In the genomic region with DNA sequence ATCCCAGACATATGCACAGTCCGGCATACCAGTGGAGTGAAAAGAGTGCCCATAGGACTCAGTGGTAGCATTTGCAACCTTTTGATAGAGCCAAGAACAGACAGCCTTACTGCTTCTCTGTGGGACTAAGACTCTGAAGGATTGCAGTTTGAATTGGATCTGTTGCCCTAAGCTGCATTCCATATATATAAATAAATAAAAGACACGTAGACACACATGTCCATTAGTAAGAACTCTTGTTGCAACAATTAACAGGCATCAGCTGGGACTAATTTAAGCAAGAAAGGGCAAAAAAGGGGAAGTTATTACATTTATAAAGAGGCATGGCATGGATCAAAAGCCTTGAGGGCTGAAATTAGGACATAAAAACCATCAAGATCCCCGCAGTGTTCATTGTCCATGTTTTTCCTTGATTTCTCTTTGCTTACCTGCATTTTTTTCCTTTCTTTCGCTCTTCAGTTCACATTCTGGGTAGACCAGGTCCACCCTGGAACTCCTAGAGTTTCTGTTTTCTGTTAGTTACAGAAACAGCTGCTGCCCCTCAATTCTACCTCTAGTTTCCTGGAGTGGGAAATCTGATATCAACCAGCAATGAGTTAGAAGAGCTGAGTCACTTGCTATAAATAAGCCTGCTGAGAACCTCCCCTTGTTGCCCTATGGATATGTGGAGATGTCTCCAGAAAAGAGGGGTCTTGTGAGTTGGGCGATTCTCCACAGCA, we compare ENCODE assay signal across 17 cellular contexts.
A peak's percentile ranks its signal among the peaks of the same experiment; 100 is the strongest.
DNase-seq lines count a peak whose midpoint lies in the region; ATAC-seq and TF ChIP-seq lines count a peak whose summit lies in the region.
"Had no signal": no experiment of that assay in that cellular context is flagged by ENCODE, and none has a peak within 500 bp of the region (broad histone marks: within the 10 kb centered on the region; RNA-seq: fewer than 3 reads in every experiment).

No MANE protein-coding gene starts in this region.

- WGBS in hepatocyte (ENCODE audit: low lambda C conversion rate, missing lambda C conversion rate): 75% methylated on average over 5 of the region's 5 CpGs

- H3K4me3 ChIP-seq in cardiac muscle cell (no peak overlapping the region), left ventricle myocardium inferior (no peak overlapping the region), SJCRH30 (peak overlapping the region; percentile 43), hepatocyte (no peak overlapping the region)
- H3K4me3 ChIP-seq: body of pancreas, MG63 had no signal

- H3K4me1 ChIP-seq in cardiac muscle cell (ENCODE audit: low read depth) (peaks cover 51% of the 10 kb centered on the region), left ventricle myocardium inferior (no peaks in the 10 kb centered on the region), SJCRH30 (peaks cover 38% of the 10 kb centered on the region), hepatocyte (ENCODE audit: insufficient read depth) (no peaks in the 10 kb centered on the region)
- H3K4me1 ChIP-seq: body of pancreas, Caco-2 had no signal

- no peak overlapping the region for H2AFZ ChIP-seq in hepatocyte

- no peaks in the 10 kb centered on the region for H3K79me2 ChIP-seq in hepatocyte

- intact Hi-C loops in left ventricle myocardium inferior (cut with micrococcal nuclease): no loop called here

- no peak for ATAC-seq in HG02623 (IDR thresholded peaks at IDR 0.05; ENCODE audit: unreplicated experiment)
- ATAC-seq in GM21360 (IDR thresholded peaks at IDR 0.05; ENCODE audit: unreplicated experiment): no peak
- ATAC-seq: body of pancreas, left cardiac atrium, Panc1 had no signal

- H4K20me1 ChIP-seq in hepatocyte (ENCODE audit: insufficient read depth, poor library complexity, severe bottlenecking): no peaks in the 10 kb centered on the region

- H3K36me3 ChIP-seq in cardiac muscle cell (no peaks in the 10 kb centered on the region), left ventricle myocardium inferior (no peaks in the 10 kb centered on the region), SJCRH30 (no peaks in the 10 kb centered on the region), hepatocyte (replicated peaks; ENCODE audit: insufficient read depth, low read depth) (no peaks in the 10 kb centered on the region)
- H3K36me3 ChIP-seq: MG63 had no signal

- peak overlapping the region; percentile 85 for H3K27ac ChIP-seq in cardiac muscle cell
- H3K27ac ChIP-seq in left ventricle myocardium inferior (replicated peaks): no peak overlapping the region
- peak overlapping the region; percentile 91 for H3K27ac ChIP-seq in SJCRH30
- no peak overlapping the region for H3K27ac ChIP-seq in hepatocyte
- H3K27ac ChIP-seq: body of pancreas had no signal

- no peaks in the 10 kb centered on the region for H3K9me2 ChIP-seq in hepatocyte (replicated peaks; ENCODE audit: insufficient read depth)

- H3K9me3 ChIP-seq in cardiac muscle cell (ENCODE audit: low read depth): no peaks in the 10 kb centered on the region
- H3K9me3 ChIP-seq in left ventricle myocardium inferior (replicated peaks): no peaks in the 10 kb centered on the region
- no peaks in the 10 kb centered on the region for H3K9me3 ChIP-seq in SJCRH30 (replicated peaks)
- no peaks in the 10 kb centered on the region for H3K9me3 ChIP-seq in hepatocyte (ENCODE audit: low read depth)
- H3K9me3 ChIP-seq: body of pancreas, Caco-2, MG63 had no signal

- TF ChIP-seq CTCF in cardiac muscle cell (IDR thresholded peaks at IDR 0.05; ENCODE audit: low read depth, low read length): no peak
- no peak for TF ChIP-seq CTCF in left ventricle myocardium inferior (IDR thresholded peaks at IDR 0.05; ENCODE audit: borderline replicate concordance)
- no peak for TF ChIP-seq CTCF in hepatocyte (IDR thresholded peaks at IDR 0.05; ENCODE audit: poor library complexity)

- DNase-seq in cardiac muscle cell (ENCODE audit: low read depth in 1 of 2, low spot score in 1 of 2): peak in 1 of 2 donors; percentile 52
- DNase-seq in left ventricle myocardium inferior: no peak
- DNase-seq in SJCRH30: peak; percentile 80 to 96
- DNase-seq in hepatocyte (ENCODE audit: low spot score): peak; percentile 13
- DNase-seq in stimulated activated CD8-positive, alpha-beta memory T cell treated with anti-CD3 and anti-CD28 coated beads, Interleukin-4, amount 100 ng/mL, for 48 hours: no peak
- DNase-seq in SKM-1 treated with dmso at 0.1 percent for 144 hours (lab: John Stamatoyannopoulos, UW; ENCODE audit: unreplicated experiment): no peak
- DNase-seq: activated CD4-positive, CD25-positive, alpha-beta regulatory T cell treated with anti-CD3 and anti-CD28 coated beads, Interleukin-2, amount 50 U/mL, for 72 hours; activated naive CD4-positive, alpha-beta T cell treated with Interleukin-2 at 50 U/mL for 16 hours; body of pancreas; Caco-2; hypothalamus; left cardiac atrium; MG63; substantia nigra had no signal

- H3K4me2 ChIP-seq in hepatocyte: peak overlapping the region; percentile 34

- H3K27me3 ChIP-seq in cardiac muscle cell (no peaks in the 10 kb centered on the region), left ventricle myocardium inferior (ENCODE audit: low read depth) (peaks cover 9% of the 10 kb centered on the region), SJCRH30 (no peaks in the 10 kb centered on the region), hepatocyte (no peaks in the 10 kb centered on the region)
- H3K27me3 ChIP-seq: body of pancreas, MG63 had no signal

Comparison
In these comparisons a context has a peak if more than half of its experiments do, and no peak if none do; other contexts are left out.
1. H3K27ac ChIP-seq: peak in cardiac muscle cell (single experiment) and SJCRH30 (single experiment); none in left ventricle myocardium inferior (single experiment) and hepatocyte (single experiment).
2. DNase-seq: peak in SJCRH30 (2 of 2) and hepatocyte (single experiment); none in left ventricle myocardium inferior (single experiment), stimulated activated CD8-positive, alpha-beta memory T cell treated with anti-CD3 and anti-CD28 coated beads, Interleukin-4, amount 100 ng/mL, for 48 hours (single experiment) and SKM-1 treated with dmso at 0.1 percent for 144 hours (single experiment).